ENCODE assay signal across 27 cellular contexts in the genomic region with DNA sequence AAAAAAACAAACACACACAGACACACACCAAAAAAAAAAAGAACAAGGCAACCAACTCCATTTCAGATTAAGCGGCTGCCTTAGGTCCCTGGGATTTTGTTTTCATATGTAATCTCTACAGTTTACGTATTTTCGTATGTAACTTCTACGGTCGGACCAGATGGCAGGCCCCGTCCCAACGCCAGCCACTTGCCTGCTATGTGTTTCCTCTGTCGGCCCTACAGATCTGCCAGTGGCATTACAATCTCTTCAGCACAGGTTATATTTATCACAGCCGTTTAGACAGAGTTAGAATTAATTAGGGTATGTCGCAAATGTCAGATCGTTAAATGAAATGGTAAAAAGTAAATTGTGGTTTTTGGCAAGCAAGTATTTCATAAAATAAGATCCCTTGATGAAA.
"Had no signal": no experiment of that assay in that cellular context is flagged by ENCODE, and none has a peak within 500 bp of the region (broad histone marks: within the 10 kb centered on the region; RNA-seq: fewer than 3 reads in every experiment).

No MANE protein-coding gene starts in this region.

- H3K9me3 ChIP-seq: body of pancreas, esophagus squamous epithelium, heart right ventricle, spleen, thoracic aorta had no signal

- ATAC-seq: body of pancreas, heart right ventricle, left ventricle myocardium superior, right cardiac atrium, WTC11 had no signal

- H3K27me3 ChIP-seq: body of pancreas, heart right ventricle had no signal

- H3K27ac ChIP-seq: body of pancreas, epithelial cell of prostate, esophagus squamous epithelium, heart right ventricle, spleen, thoracic aorta had no signal

- DNase-seq: activated CD4-positive, alpha-beta memory T cell treated with anti-CD3 and anti-CD28 coated beads, Interleukin-2, amount 10 ng/mL, durations not matched to agents 7 days and 5 days; activated CD4-positive, alpha-beta T cell treated with anti-CD3 and anti-CD28 coated beads for 1 hour; activated CD4-positive, alpha-beta T cell treated with anti-CD3 and anti-CD28 coated beads, Interleukin-2, amount 10 ng/mL, durations not matched to agents 7 days and 5 days; activated naive CD4-positive, alpha-beta T cell treated with Interleukin-2 at 50 U/mL for 16 hours; body of pancreas; dermis blood vessel endothelial cell; effector CD4-positive, alpha-beta T cell; esophagus squamous epithelium; foreskin melanocyte; heart right ventricle; left ventricle myocardium superior; mammary epithelial cell; naive B cell; nucleus accumbens; posterior cingulate gyrus; right cardiac atrium; spleen; stimulated activated naive CD4-positive, alpha-beta T cell treated with Interleukin-2 at 50 U/mL for 16 hours; T-helper 9 cell; trophoblast cell had no signal

- FAIRE-seq: colon, endometrium, islet of Langerhans, urothelium cell line had no signal

- H3K4me3 ChIP-seq: body of pancreas, esophagus squamous epithelium, heart right ventricle, spleen, thoracic aorta had no signal

- H3K36me3 ChIP-seq: esophagus squamous epithelium, heart right ventricle, spleen, thoracic aorta had no signal
